9 cellular contexts compared by ENCODE assay signal in genomic region chr10:44030132-44030531, GRCh38.
DNase-seq lines count a peak whose midpoint lies in the region; ATAC-seq and TF ChIP-seq lines count a peak whose summit lies in the region.
"Had no signal": no experiment of that assay in that cellular context is flagged by ENCODE, and none has a peak within 500 bp of the region (broad histone marks: within the 10 kb centered on the region; RNA-seq: fewer than 3 reads in every experiment).

No MANE protein-coding gene starts in this region.

- CTCF ChIA-PET in activated CD4-positive, alpha-beta T cell treated with anti-CD3 and anti-CD28 coated beads, Interleukin-2, amount 10 ng/mL, durations not matched to agents 7 days and 5 days (lab: Charles Lee): interaction anchor here (0.6 to 1.6 kb wide), 5 partner anchors 10 to 536 kb away, joined by 3 to 8 read pairs (median 3); no protein-coding TSS in a partner anchor

- H3K9me3 Mint-ChIP-seq in activated CD4-positive, alpha-beta T cell treated with anti-CD3 and anti-CD28 coated beads, Interleukin-2, amount 10 ng/mL, durations not matched to agents 7 days and 5 days: no peaks in the 10 kb centered on the region
- no peaks in the 10 kb centered on the region for H3K9me3 Mint-ChIP-seq in progenitor cell of endocrine pancreas (ENCODE audit: low read depth)

- H3K36me3 Mint-ChIP-seq in activated CD4-positive, alpha-beta T cell treated with anti-CD3 and anti-CD28 coated beads, Interleukin-2, amount 10 ng/mL, durations not matched to agents 7 days and 5 days (ENCODE audit: low read depth): no peaks in the 10 kb centered on the region
- H3K36me3 Mint-ChIP-seq in progenitor cell of endocrine pancreas (ENCODE audit: insufficient read depth): no peaks in the 10 kb centered on the region

- DNase-seq in SKM-1 treated with dmso at 0.1 percent for 144 hours (lab: John Stamatoyannopoulos, UW; ENCODE audit: unreplicated experiment) (peak; percentile 17), SKM-1 (lab: John Stamatoyannopoulos, UW; ENCODE audit: unreplicated experiment) (no peak), progenitor cell of endocrine pancreas (ENCODE audit: low spot score, unreplicated experiment) (no peak), HuH-7.5 (ENCODE audit: low spot score) (no peak), HUDEP-2 (lab: John Stamatoyannopoulos, UW; ENCODE audit: unreplicated experiment in 76 of 76) (no peak)
- peak; percentile 22 for DNase-seq in activated CD4-positive, alpha-beta T cell treated with anti-CD3 and anti-CD28 coated beads, Interleukin-2, amount 10 ng/mL, durations not matched to agents 7 days and 5 days

- H3K27ac Mint-ChIP-seq in activated CD4-positive, alpha-beta T cell treated with anti-CD3 and anti-CD28 coated beads, Interleukin-2, amount 10 ng/mL, durations not matched to agents 7 days and 5 days: no peak overlapping the region
- H3K27ac Mint-ChIP-seq in progenitor cell of endocrine pancreas: no peak overlapping the region

- TF ChIP-seq CTCF in progenitor cell of endocrine pancreas (IDR thresholded peaks at IDR 0.05; ENCODE audit: unreplicated experiment): peak; percentile 14

- POLR2A ChIA-PET in activated CD4-positive, alpha-beta T cell treated with anti-CD3 and anti-CD28 coated beads, Interleukin-2, amount 10 ng/mL, durations not matched to agents 7 days and 5 days (lab: Charles Lee): no interaction called here

- peaks cover 14% of the 10 kb centered on the region for H3K27me3 Mint-ChIP-seq in activated CD4-positive, alpha-beta T cell treated with anti-CD3 and anti-CD28 coated beads, Interleukin-2, amount 10 ng/mL, durations not matched to agents 7 days and 5 days
- H3K27me3 Mint-ChIP-seq in progenitor cell of endocrine pancreas: peaks cover 13% of the 10 kb centered on the region

- no peak overlapping the region for H3K4me3 Mint-ChIP-seq in activated CD4-positive, alpha-beta T cell treated with anti-CD3 and anti-CD28 coated beads, Interleukin-2, amount 10 ng/mL, durations not matched to agents 7 days and 5 days
- H3K4me3 Mint-ChIP-seq in progenitor cell of endocrine pancreas (ENCODE audit: low read depth): no peak overlapping the region

- H3K4me1 Mint-ChIP-seq in activated CD4-positive, alpha-beta T cell treated with anti-CD3 and anti-CD28 coated beads, Interleukin-2, amount 10 ng/mL, durations not matched to agents 7 days and 5 days: no peaks in the 10 kb centered on the region
- peaks cover 2% of the 10 kb centered on the region for H3K4me1 Mint-ChIP-seq in progenitor cell of endocrine pancreas (ENCODE audit: low read depth)

- ATAC-seq in HG03025 (IDR thresholded peaks at IDR 0.05; ENCODE audit: low FRiP score, unreplicated experiment) (peak; percentile 64), HG02970 (IDR thresholded peaks at IDR 0.05; ENCODE audit: low FRiP score, unreplicated experiment) (no peak)
- ATAC-seq: A549 had no signal

Comparison
In these comparisons a context has a peak if more than half of its experiments do, and no peak if none do; other contexts are left out.
1. DNase-seq: peak in SKM-1 treated with dmso at 0.1 percent for 144 hours (single experiment) and activated CD4-positive, alpha-beta T cell treated with anti-CD3 and anti-CD28 coated beads, Interleukin-2, amount 10 ng/mL, durations not matched to agents 7 days and 5 days (single experiment); none in SKM-1 (single experiment), progenitor cell of endocrine pancreas (single experiment), HuH-7.5 (single experiment) and HUDEP-2 (0 of 76).